ENCODE assay signal across 5 cellular contexts in the genomic region with DNA sequence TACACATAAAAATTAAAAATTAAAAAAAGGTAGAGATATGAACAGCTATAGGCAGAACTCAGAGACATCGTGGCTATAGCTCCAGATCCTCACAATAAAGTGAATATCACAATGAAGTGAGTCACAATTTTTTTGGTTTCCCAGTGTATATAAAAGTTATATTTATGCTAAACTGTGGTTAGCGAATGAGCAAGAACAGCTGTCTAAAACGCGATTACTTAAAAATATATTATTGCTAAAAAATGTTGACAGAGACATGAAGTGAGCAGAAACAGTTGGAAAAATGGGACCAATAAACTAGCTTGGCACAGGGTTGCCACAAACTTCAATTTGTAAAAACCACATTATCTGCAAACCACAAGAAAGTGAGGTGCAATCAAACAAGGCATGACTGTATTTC.
"Had no signal": no experiment of that assay in that cellular context is flagged by ENCODE, and none has a peak within 500 bp of the region (broad histone marks: within the 10 kb centered on the region; RNA-seq: fewer than 3 reads in every experiment).

No MANE protein-coding gene starts in this region.

- H3K36me3 Mint-ChIP-seq: IgD-negative memory B cell had no signal

- H3K4me3 Mint-ChIP-seq: H9, IgD-negative memory B cell had no signal

- H3K9ac ChIP-seq: GM23248 had no signal

- H3K4me1 Mint-ChIP-seq: H9, IgD-negative memory B cell had no signal

- H3K9me3 Mint-ChIP-seq: H9 had no signal

- H2AFZ ChIP-seq: GM23248 had no signal

- H3K27ac Mint-ChIP-seq: H9, IgD-negative memory B cell had no signal

- H3K27ac ChIP-seq: GM23248 had no signal

- H3K27me3 Mint-ChIP-seq: IgD-negative memory B cell had no signal

- H3K4me3 ChIP-seq: GM23248 had no signal

- DNase-seq: GM23248, GOT3, H9, HCEC 1CT had no signal
